ENCODE assay signal across 1 cellular context in genomic region chr11:102006835-102007566, GRCh38.
TF ChIP-seq lines count a peak whose summit lies in the region.

No MANE protein-coding gene starts in this region.

TF ChIP-seq in HepG2, 621 proteins besides CTCF, POLR2A, EP300 and RAD21 (continued from another document and continues in another):
- TF ChIP-seq, protein P1, sequence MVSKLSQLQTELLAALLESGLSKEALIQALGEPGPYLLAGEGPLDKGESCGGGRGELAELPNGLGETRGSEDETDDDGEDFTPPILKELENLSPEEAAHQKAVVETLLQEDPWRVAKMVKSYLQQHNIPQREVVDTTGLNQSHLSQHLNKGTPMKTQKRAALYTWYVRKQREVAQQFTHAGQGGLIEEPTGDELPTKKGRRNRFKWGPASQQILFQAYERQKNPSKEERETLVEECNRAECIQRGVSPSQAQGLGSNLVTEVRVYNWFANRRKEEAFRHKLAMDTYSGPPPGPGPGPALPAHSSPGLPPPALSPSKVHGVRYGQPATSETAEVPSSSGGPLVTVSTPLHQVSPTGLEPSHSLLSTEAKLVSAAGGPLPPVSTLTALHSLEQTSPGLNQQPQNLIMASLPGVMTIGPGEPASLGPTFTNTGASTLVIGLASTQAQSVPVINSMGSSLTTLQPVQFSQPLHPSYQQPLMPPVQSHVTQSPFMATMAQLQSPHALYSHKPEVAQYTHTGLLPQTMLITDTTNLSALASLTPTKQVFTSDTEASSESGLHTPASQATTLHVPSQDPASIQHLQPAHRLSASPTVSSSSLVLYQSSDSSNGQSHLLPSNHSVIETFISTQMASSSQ (IDR thresholded peaks at IDR 0.05; ENCODE audit: low read depth), result 0 out of 2 replicates have a peak, but pooled peaks have one; percentile 30
- TF ChIP-seq, protein P1 (CRISPR knock-in tag; IDR thresholded peaks at IDR 0.05; ENCODE audit: borderline replicate concordance), result no peak
- TF ChIP-seq PAWR (CRISPR knock-in tag; IDR thresholded peaks at IDR 0.05; ENCODE audit: borderline replicate concordance) (no peak), NR2F6 (IDR thresholded peaks at IDR 0.05) (0 out of 2 replicates have a peak, but pooled peaks have one; percentile 15), NR2F6 (CRISPR knock-in tag; IDR thresholded peaks at IDR 0.05) (peak; percentile 41; the same call in 1 of the 2 replicates), PAXIP1 (CRISPR knock-in tag; conservative IDR thresholded peaks at IDR 0.05) (peak; percentile 66), MIXL1 (CRISPR knock-in tag; IDR thresholded peaks at IDR 0.05) (0 out of 2 replicates have a peak, but pooled peaks have one; percentile 51), FOXK1 (CRISPR knock-in tag; IDR thresholded peaks at IDR 0.05; ENCODE audit: borderline replicate concordance, low read depth) (0 out of 2 replicates have a peak, but pooled peaks have one; percentile 14), TBX2 (CRISPR knock-in tag; IDR thresholded peaks at IDR 0.05; ENCODE audit: borderline replicate concordance) (peak; percentile 99), MXD4 (CRISPR knock-in tag; IDR thresholded peaks at IDR 0.05) (no peak), ZBTB44 (CRISPR knock-in tag; IDR thresholded peaks at IDR 0.05) (no peak), TP53 (CRISPR knock-in tag; conservative IDR thresholded peaks at IDR 0.05) (no peak), ZNF570 (CRISPR knock-in tag; IDR thresholded peaks at IDR 0.05; ENCODE audit: borderline replicate concordance) (no peak), POGZ (CRISPR knock-in tag; IDR thresholded peaks at IDR 0.05) (peak; percentile 67), ZNF724P (CRISPR knock-in tag; IDR thresholded peaks at IDR 0.05; ENCODE audit: borderline replicate concordance) (no peak), YEATS2 (CRISPR knock-in tag; IDR thresholded peaks at IDR 0.05; ENCODE audit: borderline replicate concordance) (peak; percentile 49; the same call in 1 of the 2 replicates), NFIC (IDR thresholded peaks at IDR 0.05; ENCODE audit: low read length) (peak; percentile 37; the same call in 1 of the 2 replicates), ZNF792 (CRISPR knock-in tag; IDR thresholded peaks at IDR 0.05) (0 out of 2 replicates have a peak, but pooled peaks have one; percentile 44), CEBPG (CRISPR knock-in tag; IDR thresholded peaks at IDR 0.05) (peak; percentile 93), ZNF3 (CRISPR knock-in tag; IDR thresholded peaks at IDR 0.05) (peak; percentile 84), ZNF562 (CRISPR knock-in tag; IDR thresholded peaks at IDR 0.05; ENCODE audit: borderline replicate concordance) (no peak), POLR2G (IDR thresholded peaks at IDR 0.05; ENCODE audit: low read depth, low read length) (no peak), HNF4A (CRISPR knock-in tag; IDR thresholded peaks at IDR 0.05) (peak; percentile 17; the same call in 1 of the 2 replicates), BRCA1 (CRISPR knock-in tag; IDR thresholded peaks at IDR 0.05) (no peak), ATF4 (CRISPR knock-in tag; IDR thresholded peaks at IDR 0.05) (0 out of 4 replicates have a peak, but pooled peaks of 1 of the 2 experiments have one; percentile 5), IRF2 (CRISPR knock-in tag; IDR thresholded peaks at IDR 0.05) (peak; percentile 51; the same call in 1 of the 2 replicates), ZNF232 (CRISPR knock-in tag; IDR thresholded peaks at IDR 0.05; ENCODE audit: borderline replicate concordance) (0 out of 2 replicates have a peak, but pooled peaks have one; percentile 22), ZNF543 (CRISPR knock-in tag; IDR thresholded peaks at IDR 0.05) (no peak), ZNF572 (CRISPR knock-in tag; IDR thresholded peaks at IDR 0.05) (no peak), TBX3 (IDR thresholded peaks at IDR 0.05; ENCODE audit: borderline replicate concordance) (peak; percentile 85), ZNF781 (CRISPR knock-in tag; IDR thresholded peaks at IDR 0.05; ENCODE audit: borderline replicate concordance, not compliant biosample characterization) (no peak), ZNF737 (CRISPR knock-in tag; IDR thresholded peaks at IDR 0.05; ENCODE audit: borderline replicate concordance) (no peak), KMT2B (CRISPR knock-in tag; IDR thresholded peaks at IDR 0.05) (peak; percentile 18; the same call in 1 of the 2 replicates), ZNF660 (CRISPR knock-in tag; IDR thresholded peaks at IDR 0.05; ENCODE audit: borderline replicate concordance, low read depth) (no peak), KAT8 (CRISPR knock-in tag; IDR thresholded peaks at IDR 0.05) (peak; percentile 54; the same call in 1 of the 2 replicates), SAP130 (CRISPR knock-in tag; IDR thresholded peaks at IDR 0.05; ENCODE audit: low read depth) (peak; percentile 43; the same call in 1 of the 2 replicates), CBX5 (CRISPR knock-in tag; IDR thresholded peaks at IDR 0.05; ENCODE audit: borderline replicate concordance) (peak; percentile 42; the same call in 1 of the 2 replicates), ZNF589 (CRISPR knock-in tag; conservative IDR thresholded peaks at IDR 0.05) (no peak), CHD4 (IDR thresholded peaks at IDR 0.05; ENCODE audit: borderline replicate concordance, low read length) (peak; percentile 85; the same call in 1 of the 2 replicates), PCBP2 (optimal IDR thresholded peaks at IDR 0.05; ENCODE audit: low read depth, low read length, poor library complexity, severe bottlenecking) (no peak), NFE2 (CRISPR knock-in tag; IDR thresholded peaks at IDR 0.05) (peak; percentile 51; the same call in 1 of the 2 replicates), PITX1 (CRISPR knock-in tag; IDR thresholded peaks at IDR 0.05) (peak; percentile 75; the same call in 1 of the 2 replicates)
- TF ChIP-seq, protein P2, sequence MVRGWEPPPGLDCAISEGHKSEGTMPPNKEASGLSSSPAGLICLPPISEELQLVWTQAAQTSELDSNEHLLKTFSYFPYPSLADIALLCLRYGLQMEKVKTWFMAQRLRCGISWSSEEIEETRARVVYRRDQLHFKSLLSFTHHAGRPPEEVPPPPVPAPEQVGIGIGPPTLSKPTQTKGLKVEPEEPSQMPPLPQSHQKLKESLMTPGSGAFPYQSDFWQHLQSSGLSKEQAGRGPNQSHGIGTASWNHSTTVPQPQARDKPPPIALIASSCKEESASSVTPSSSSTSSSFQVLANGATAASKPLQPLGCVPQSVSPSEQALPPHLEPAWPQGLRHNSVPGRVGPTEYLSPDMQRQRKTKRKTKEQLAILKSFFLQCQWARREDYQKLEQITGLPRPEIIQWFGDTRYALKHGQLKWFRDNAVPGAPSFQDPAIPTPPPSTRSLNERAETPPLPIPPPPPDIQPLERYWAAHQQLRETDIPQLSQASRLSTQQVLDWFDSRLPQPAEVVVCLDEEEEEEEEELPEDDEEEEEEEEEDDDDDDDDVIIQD (CRISPR knock-in tag; IDR thresholded peaks at IDR 0.05; ENCODE audit: low read depth), result peak; percentile 72; the same call in 1 of the 2 replicates
- TF ChIP-seq, protein P3, sequence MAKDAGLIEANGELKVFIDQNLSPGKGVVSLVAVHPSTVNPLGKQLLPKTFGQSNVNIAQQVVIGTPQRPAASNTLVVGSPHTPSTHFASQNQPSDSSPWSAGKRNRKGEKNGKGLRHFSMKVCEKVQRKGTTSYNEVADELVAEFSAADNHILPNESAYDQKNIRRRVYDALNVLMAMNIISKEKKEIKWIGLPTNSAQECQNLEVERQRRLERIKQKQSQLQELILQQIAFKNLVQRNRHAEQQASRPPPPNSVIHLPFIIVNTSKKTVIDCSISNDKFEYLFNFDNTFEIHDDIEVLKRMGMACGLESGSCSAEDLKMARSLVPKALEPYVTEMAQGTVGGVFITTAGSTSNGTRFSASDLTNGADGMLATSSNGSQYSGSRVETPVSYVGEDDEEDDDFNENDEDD (CRISPR knock-in tag; IDR thresholded peaks at IDR 0.05; ENCODE audit: borderline replicate concordance), result no peak
- TF ChIP-seq, protein P4, sequence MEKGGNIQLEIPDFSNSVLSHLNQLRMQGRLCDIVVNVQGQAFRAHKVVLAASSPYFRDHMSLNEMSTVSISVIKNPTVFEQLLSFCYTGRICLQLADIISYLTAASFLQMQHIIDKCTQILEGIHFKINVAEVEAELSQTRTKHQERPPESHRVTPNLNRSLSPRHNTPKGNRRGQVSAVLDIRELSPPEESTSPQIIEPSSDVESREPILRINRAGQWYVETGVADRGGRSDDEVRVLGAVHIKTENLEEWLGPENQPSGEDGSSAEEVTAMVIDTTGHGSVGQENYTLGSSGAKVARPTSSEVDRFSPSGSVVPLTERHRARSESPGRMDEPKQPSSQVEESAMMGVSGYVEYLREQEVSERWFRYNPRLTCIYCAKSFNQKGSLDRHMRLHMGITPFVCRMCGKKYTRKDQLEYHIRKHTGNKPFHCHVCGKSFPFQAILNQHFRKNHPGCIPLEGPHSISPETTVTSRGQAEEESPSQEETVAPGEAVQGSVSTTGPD (CRISPR knock-in tag; IDR thresholded peaks at IDR 0.05), result peak; percentile 87
- TF ChIP-seq, protein P5, sequence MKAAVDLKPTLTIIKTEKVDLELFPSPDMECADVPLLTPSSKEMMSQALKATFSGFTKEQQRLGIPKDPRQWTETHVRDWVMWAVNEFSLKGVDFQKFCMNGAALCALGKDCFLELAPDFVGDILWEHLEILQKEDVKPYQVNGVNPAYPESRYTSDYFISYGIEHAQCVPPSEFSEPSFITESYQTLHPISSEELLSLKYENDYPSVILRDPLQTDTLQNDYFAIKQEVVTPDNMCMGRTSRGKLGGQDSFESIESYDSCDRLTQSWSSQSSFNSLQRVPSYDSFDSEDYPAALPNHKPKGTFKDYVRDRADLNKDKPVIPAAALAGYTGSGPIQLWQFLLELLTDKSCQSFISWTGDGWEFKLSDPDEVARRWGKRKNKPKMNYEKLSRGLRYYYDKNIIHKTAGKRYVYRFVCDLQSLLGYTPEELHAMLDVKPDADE (CRISPR knock-in tag; IDR thresholded peaks at IDR 0.05), result no peak
- TF ChIP-seq, protein P6, sequence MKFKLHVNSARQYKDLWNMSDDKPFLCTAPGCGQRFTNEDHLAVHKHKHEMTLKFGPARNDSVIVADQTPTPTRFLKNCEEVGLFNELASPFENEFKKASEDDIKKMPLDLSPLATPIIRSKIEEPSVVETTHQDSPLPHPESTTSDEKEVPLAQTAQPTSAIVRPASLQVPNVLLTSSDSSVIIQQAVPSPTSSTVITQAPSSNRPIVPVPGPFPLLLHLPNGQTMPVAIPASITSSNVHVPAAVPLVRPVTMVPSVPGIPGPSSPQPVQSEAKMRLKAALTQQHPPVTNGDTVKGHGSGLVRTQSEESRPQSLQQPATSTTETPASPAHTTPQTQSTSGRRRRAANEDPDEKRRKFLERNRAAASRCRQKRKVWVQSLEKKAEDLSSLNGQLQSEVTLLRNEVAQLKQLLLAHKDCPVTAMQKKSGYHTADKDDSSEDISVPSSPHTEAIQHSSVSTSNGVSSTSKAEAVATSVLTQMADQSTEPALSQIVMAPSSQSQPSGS (CRISPR knock-in tag; IDR thresholded peaks at IDR 0.05), result no peak
- TF ChIP-seq, protein P7, sequence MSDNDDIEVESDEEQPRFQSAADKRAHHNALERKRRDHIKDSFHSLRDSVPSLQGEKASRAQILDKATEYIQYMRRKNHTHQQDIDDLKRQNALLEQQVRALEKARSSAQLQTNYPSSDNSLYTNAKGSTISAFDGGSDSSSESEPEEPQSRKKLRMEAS (IDR thresholded peaks at IDR 0.05), result 0 out of 2 replicates have a peak, but pooled peaks have one; percentile 20
